ENCODE assay signal across 20 cellular contexts in the genomic region with DNA sequence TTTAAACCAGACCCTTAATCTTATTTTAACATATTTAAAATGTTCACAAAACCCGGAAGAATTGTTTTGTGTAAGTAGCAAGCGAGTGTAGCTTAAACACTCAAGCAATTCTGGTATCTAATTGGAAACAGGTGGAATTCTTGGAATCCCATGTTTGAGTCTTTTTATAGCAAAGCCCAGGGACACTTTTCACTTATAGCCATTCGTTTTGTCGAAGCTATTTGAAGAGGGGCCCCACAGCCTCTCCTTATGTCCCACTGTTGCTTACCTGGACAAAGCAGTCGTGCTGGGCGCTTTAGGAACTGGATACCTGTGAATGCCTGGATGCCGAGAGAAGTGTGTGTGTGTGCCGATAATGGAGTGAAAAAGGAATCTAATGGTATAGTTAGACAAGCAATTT. TPM values are rescaled to one million over a fixed set of nuclear protein-coding genes. Genes with fewer than 3 reads are reported as not detected.
DNase-seq lines count a peak whose midpoint lies in the region; ATAC-seq and TF ChIP-seq lines count a peak whose summit lies in the region.
"Had no signal": no experiment of that assay in that cellular context is flagged by ENCODE, and none has a peak within 500 bp of the region (broad histone marks: within the 10 kb centered on the region; RNA-seq: fewer than 3 reads in every experiment).

No MANE protein-coding gene starts in this region.

- peaks cover 54% of the 10 kb centered on the region for H3F3A ChIP-seq in SU-DHL-6 (ENCODE audit: insufficient read depth)

- peak; percentile 37 for DNase-seq in activated CD8-positive, alpha-beta memory T cell treated with anti-CD3 and anti-CD28 coated beads for 24 hours
- DNase-seq in activated CD8-positive, alpha-beta memory T cell treated with anti-CD3 and anti-CD28 coated beads, Interleukin-2, amount 10 ng/mL, durations not matched to agents 7 days and 5 days: no peak
- no peak for DNase-seq in uterus
- DNase-seq in activated CD4-positive, alpha-beta T cell treated with anti-CD3 and anti-CD28 coated beads, Interleukin-2, amount 10 ng/mL, durations not matched to agents 24 days and 14 days: no peak
- DNase-seq in ecto neural progenitor cell (ENCODE audit: low spot score): no peak
- DNase-seq in dorsolateral prefrontal cortex: no peak
- DNase-seq: 8988T; activated CD4-positive, alpha-beta T cell treated with anti-CD3 and anti-CD28 coated beads, Interleukin-2, amount 10 ng/mL, durations not matched to agents 7 days and 5 days; amniotic stem cell; effector CD4-positive, alpha-beta T cell; IMR-90; NCI-H1694 treated with DMSO at 0.1 percent for 48 hours; NK-92 treated with Interleukin-12 subunit alpha and Interleukin-12 subunit beta, amount 100 ng/mL, for 24 hours; stimulated activated CD4-positive, alpha-beta T cell treated with anti-CD3 and anti-CD28 coated beads, Interleukin-2, amount 100 ng/mL, for 24 hours; stomach; SW 1271; upper lobe of left lung had no signal

- no peak for TF ChIP-seq POLR2A in uterus (IDR thresholded peaks at IDR 0.05)

- no peaks in the 10 kb centered on the region for H3K36me3 Mint-ChIP-seq in activated CD8-positive, alpha-beta memory T cell treated with anti-CD3 and anti-CD28 coated beads, Interleukin-2, amount 10 ng/mL, durations not matched to agents 7 days and 5 days
- H3K36me3 Mint-ChIP-seq in activated CD4-positive, alpha-beta T cell treated with anti-CD3 and anti-CD28 coated beads, Interleukin-2, amount 10 ng/mL, durations not matched to agents 24 days and 14 days (ENCODE audit: low read depth): peaks cover 2% of the 10 kb centered on the region

- CTCF ChIA-PET in activated CD8-positive, alpha-beta memory T cell treated with anti-CD3 and anti-CD28 coated beads, Interleukin-2, amount 10 ng/mL, durations not matched to agents 7 days and 5 days (lab: Charles Lee): interaction anchor here (1.3 kb wide), 1 partner anchor 36 kb away, joined by 3 read pairs; no protein-coding TSS in a partner anchor

- H3K4me1 ChIP-seq in iPS-20b (ENCODE audit: insufficient read depth, low read length) (peaks cover 41% of the 10 kb centered on the region), uterus (no peaks in the 10 kb centered on the region)

- H2AFZ ChIP-seq in SU-DHL-6 (ENCODE audit: low read depth, low read length, severe bottlenecking): no peak overlapping the region

- H3K4me3 ChIP-seq in SU-DHL-6 (ENCODE audit: insufficient read depth, low read length, poor library complexity, severe bottlenecking): peak overlapping the region; percentile 64
- 0 out of 2 replicates have a peak overlapping the region, but pooled peaks have one; percentile 9 for H3K4me3 ChIP-seq in iPS-20b (ENCODE audit: low read length)
- H3K4me3 ChIP-seq in uterus: no peak overlapping the region
- no peak overlapping the region for H3K4me3 ChIP-seq in dorsolateral prefrontal cortex
- H3K4me3 ChIP-seq: lung, stomach, upper lobe of left lung had no signal

- no peaks in the 10 kb centered on the region for H3K9me3 ChIP-seq in SU-DHL-6 (ENCODE audit: insufficient read depth, low read length)
- no peaks in the 10 kb centered on the region for H3K9me3 ChIP-seq in iPS-20b (ENCODE audit: insufficient read depth, low read depth, low read length)
- no peaks in the 10 kb centered on the region for H3K9me3 ChIP-seq in uterus
- H3K9me3 ChIP-seq: stomach, upper lobe of left lung had no signal

- H3K4me3 Mint-ChIP-seq in activated CD8-positive, alpha-beta memory T cell treated with anti-CD3 and anti-CD28 coated beads, Interleukin-2, amount 10 ng/mL, durations not matched to agents 7 days and 5 days: no peak overlapping the region
- no peak overlapping the region for H3K4me3 Mint-ChIP-seq in activated CD4-positive, alpha-beta T cell treated with anti-CD3 and anti-CD28 coated beads, Interleukin-2, amount 10 ng/mL, durations not matched to agents 24 days and 14 days
- H3K4me3 Mint-ChIP-seq: activated CD4-positive, alpha-beta T cell treated with anti-CD3 and anti-CD28 coated beads, Interleukin-2, amount 10 ng/mL, durations not matched to agents 7 days and 5 days had no signal

- no peak overlapping the region for H3K27ac Mint-ChIP-seq in activated CD8-positive, alpha-beta memory T cell treated with anti-CD3 and anti-CD28 coated beads, Interleukin-2, amount 10 ng/mL, durations not matched to agents 7 days and 5 days
- H3K27ac Mint-ChIP-seq in activated CD4-positive, alpha-beta T cell treated with anti-CD3 and anti-CD28 coated beads, Interleukin-2, amount 10 ng/mL, durations not matched to agents 24 days and 14 days: no peak overlapping the region
- H3K27ac Mint-ChIP-seq: activated CD4-positive, alpha-beta T cell treated with anti-CD3 and anti-CD28 coated beads, Interleukin-2, amount 10 ng/mL, durations not matched to agents 7 days and 5 days had no signal

- peaks cover 88% of the 10 kb centered on the region for H3K79me2 ChIP-seq in SU-DHL-6 (ENCODE audit: insufficient read depth, low read length)

- H3K36me3 ChIP-seq in SU-DHL-6 (ENCODE audit: low read length): peaks cover 12% of the 10 kb centered on the region
- H3K36me3 ChIP-seq in iPS-20b (ENCODE audit: insufficient read depth, low read depth, low read length): peaks cover 8% of the 10 kb centered on the region; the same call in 1 of the 2 replicates
- H3K36me3 ChIP-seq in uterus: no peaks in the 10 kb centered on the region
- H3K36me3 ChIP-seq: stomach, upper lobe of left lung had no signal

- H3K9ac ChIP-seq in SU-DHL-6 (ENCODE audit: low read length): peak overlapping the region; percentile 97
- no peak overlapping the region; the same call in 1 of the 2 replicates for H3K9ac ChIP-seq in iPS-20b (ENCODE audit: low read depth, low read length)

- H4K20me1 ChIP-seq in SU-DHL-6 (ENCODE audit: low read depth, low read length): no peaks in the 10 kb centered on the region; the same call in 1 of the 2 replicates

- H3K27ac ChIP-seq in SU-DHL-6 (ENCODE audit: low read depth, low read length): peak overlapping the region; percentile 85
- H3K27ac ChIP-seq in iPS-20b (ENCODE audit: low read length): no peak overlapping the region
- peak overlapping the region; percentile 88 to 99 for H3K27ac ChIP-seq in uterus
- no peak overlapping the region for H3K27ac ChIP-seq in dorsolateral prefrontal cortex

- no peak for ATAC-seq in activated CD8-positive, alpha-beta memory T cell treated with anti-CD3 and anti-CD28 coated beads, Interleukin-2, amount 10 ng/mL, durations not matched to agents 7 days and 5 days

- H3K9me3 Mint-ChIP-seq in activated CD8-positive, alpha-beta memory T cell treated with anti-CD3 and anti-CD28 coated beads, Interleukin-2, amount 10 ng/mL, durations not matched to agents 7 days and 5 days (ENCODE audit: low read depth): no peaks in the 10 kb centered on the region
- H3K9me3 Mint-ChIP-seq in activated CD4-positive, alpha-beta T cell treated with anti-CD3 and anti-CD28 coated beads, Interleukin-2, amount 10 ng/mL, durations not matched to agents 24 days and 14 days: no peaks in the 10 kb centered on the region
- H3K9me3 Mint-ChIP-seq: activated CD4-positive, alpha-beta T cell treated with anti-CD3 and anti-CD28 coated beads, Interleukin-2, amount 10 ng/mL, durations not matched to agents 7 days and 5 days had no signal

- TF ChIP-seq CTCF in SU-DHL-6 (IDR thresholded peaks at IDR 0.05; ENCODE audit: insufficient read depth, low read length, poor library complexity, severe bottlenecking) (no peak), uterus (IDR thresholded peaks at IDR 0.05) (no peak), dorsolateral prefrontal cortex (IDR thresholded peaks at IDR 0.05 in 54 of 56, conservative IDR thresholded peaks at IDR 0.05 in 2 of 56; ENCODE audit: low read depth in 1 of 56, partially characterized antibody in 56 of 56) (no peak)

- H3K27me3 Mint-ChIP-seq in activated CD8-positive, alpha-beta memory T cell treated with anti-CD3 and anti-CD28 coated beads, Interleukin-2, amount 10 ng/mL, durations not matched to agents 7 days and 5 days: peaks cover 19% of the 10 kb centered on the region
- peaks cover 20% of the 10 kb centered on the region for H3K27me3 Mint-ChIP-seq in activated CD4-positive, alpha-beta T cell treated with anti-CD3 and anti-CD28 coated beads, Interleukin-2, amount 10 ng/mL, durations not matched to agents 24 days and 14 days

- H3K9me2 ChIP-seq in SU-DHL-6 (replicated peaks; ENCODE audit: insufficient read depth, low read length): no peaks in the 10 kb centered on the region

- no peaks in the 10 kb centered on the region for H3K27me3 ChIP-seq in SU-DHL-6 (ENCODE audit: low read length)
- H3K27me3 ChIP-seq in iPS-20b (ENCODE audit: insufficient read depth, low read length): peaks cover 4% of the 10 kb centered on the region; the same call in 1 of the 2 replicates
- H3K27me3 ChIP-seq in uterus: no peaks in the 10 kb centered on the region
- no peaks in the 10 kb centered on the region for H3K27me3 ChIP-seq in dorsolateral prefrontal cortex
- H3K27me3 ChIP-seq: stomach, upper lobe of left lung had no signal

- H3K4me2 ChIP-seq in SU-DHL-6 (ENCODE audit: low read depth, low read length, poor library complexity, severe bottlenecking): peak overlapping the region; percentile 97

- intact Hi-C loops in uterus (cut with DNase I; ENCODE audit: low total_unique reads) (no loop called here), dorsolateral prefrontal cortex (cut with DNase I) (loop anchor here in 1 of 2 donors (10.0 kb wide), 1 partner anchor 274 kb away; no protein-coding TSS in a partner anchor)
- intact Hi-C loops in activated CD4-positive, alpha-beta T cell treated with anti-CD3 and anti-CD28 coated beads, Interleukin-2, amount 10 ng/mL, durations not matched to agents 24 days and 14 days (cut with micrococcal nuclease): no loop called here

- peaks cover 4% of the 10 kb centered on the region for H3K4me1 Mint-ChIP-seq in activated CD8-positive, alpha-beta memory T cell treated with anti-CD3 and anti-CD28 coated beads, Interleukin-2, amount 10 ng/mL, durations not matched to agents 7 days and 5 days
- H3K4me1 Mint-ChIP-seq in activated CD4-positive, alpha-beta T cell treated with anti-CD3 and anti-CD28 coated beads, Interleukin-2, amount 10 ng/mL, durations not matched to agents 24 days and 14 days: peaks cover 9% of the 10 kb centered on the region

RNA-seq across cellular contexts. Expression of gene CUX1, which starts 3.3 kb away (rescaled TPM):
- total RNA-seq in activated CD8-positive, alpha-beta memory T cell treated with anti-CD3 and anti-CD28 coated beads, Interleukin-2, amount 10 ng/mL, durations not matched to agents 7 days and 5 days: 10 to 100 TPM; 24.0 to 28.7 TPM
- total RNA-seq in uterus (100 to 1,000 TPM in 1 of 4 donors, 10 to 100 TPM in 3; 58.2 to 295 (median 76.9) TPM), dorsolateral prefrontal cortex (100 to 1,000 TPM in 9 of 120 experiments, 10 to 100 TPM in 111; 59.3 to 116 (median 82.7) TPM)
- 25.7 and 31.5 TPM in 2 replicates for total RNA-seq in activated CD4-positive, alpha-beta T cell treated with anti-CD3 and anti-CD28 coated beads, Interleukin-2, amount 10 ng/mL, durations not matched to agents 24 days and 14 days

Comparison
In these comparisons a context has a peak if more than half of its experiments do, and no peak if none do; other contexts are left out.
1. H3K27ac ChIP-seq: peak in SU-DHL-6 (single experiment) and uterus (2 of 2); none in iPS-20b (single experiment) and dorsolateral prefrontal cortex (0 of 59).
2. H3K4me3 ChIP-seq: peak in SU-DHL-6 (single experiment) and iPS-20b (single experiment); none in uterus (0 of 2) and dorsolateral prefrontal cortex (0 of 59).